In the genomic region with DNA sequence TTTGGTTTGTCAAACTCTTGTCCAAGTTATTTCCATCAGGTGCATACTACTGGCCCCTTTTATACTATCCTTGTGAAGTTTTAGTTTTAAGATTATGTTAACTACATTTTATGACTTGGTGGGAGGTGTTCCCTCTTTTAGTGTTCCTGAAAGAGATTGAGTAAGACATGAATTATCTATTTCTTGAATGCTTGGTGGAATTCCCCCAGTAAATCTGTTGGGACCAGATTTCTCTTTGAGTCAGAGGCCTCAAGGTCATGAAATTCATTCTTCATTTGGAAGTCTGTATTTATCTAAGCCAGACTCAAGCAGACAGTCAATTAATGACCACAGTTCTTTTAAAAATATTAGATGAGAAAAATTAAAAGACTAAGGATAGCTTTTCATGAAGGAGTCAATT, we compare ENCODE assay signal across 1 cellular context.
TF ChIP-seq lines count a peak whose summit lies in the region.

No MANE protein-coding gene starts in this region.

TF ChIP-seq in HepG2, 621 proteins besides CTCF, POLR2A, EP300 and RAD21 (continued from another document):
- TF ChIP-seq, protein P1, sequence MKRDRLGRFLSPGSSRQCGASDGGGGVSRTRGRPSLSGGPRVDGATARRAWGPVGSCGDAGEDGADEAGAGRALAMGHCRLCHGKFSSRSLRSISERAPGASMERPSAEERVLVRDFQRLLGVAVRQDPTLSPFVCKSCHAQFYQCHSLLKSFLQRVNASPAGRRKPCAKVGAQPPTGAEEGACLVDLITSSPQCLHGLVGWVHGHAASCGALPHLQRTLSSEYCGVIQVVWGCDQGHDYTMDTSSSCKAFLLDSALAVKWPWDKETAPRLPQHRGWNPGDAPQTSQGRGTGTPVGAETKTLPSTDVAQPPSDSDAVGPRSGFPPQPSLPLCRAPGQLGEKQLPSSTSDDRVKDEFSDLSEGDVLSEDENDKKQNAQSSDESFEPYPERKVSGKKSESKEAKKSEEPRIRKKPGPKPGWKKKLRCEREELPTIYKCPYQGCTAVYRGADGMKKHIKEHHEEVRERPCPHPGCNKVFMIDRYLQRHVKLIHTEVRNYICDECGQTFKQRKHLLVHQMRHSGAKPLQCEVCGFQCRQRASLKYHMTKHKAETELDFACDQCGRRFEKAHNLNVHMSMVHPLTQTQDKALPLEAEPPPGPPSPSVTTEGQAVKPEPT (CRISPR knock-in tag; IDR thresholded peaks at IDR 0.05; ENCODE audit: low read depth) = no peak
- TF ChIP-seq ZFP90 (CRISPR knock-in tag; IDR thresholded peaks at IDR 0.05; ENCODE audit: borderline replicate concordance) (no peak), KLF11 (CRISPR knock-in tag; IDR thresholded peaks at IDR 0.05) (no peak), HDAC6 (IDR thresholded peaks at IDR 0.05; ENCODE audit: low read depth, low read length) (no peak), E2F1 (CRISPR knock-in tag; IDR thresholded peaks at IDR 0.05) (no peak), SRF (IDR thresholded peaks at IDR 0.05; ENCODE audit: low read depth, low read length) (no peak)
